Comparison of ENCODE assay signal across 9 cellular contexts in the genomic region with DNA sequence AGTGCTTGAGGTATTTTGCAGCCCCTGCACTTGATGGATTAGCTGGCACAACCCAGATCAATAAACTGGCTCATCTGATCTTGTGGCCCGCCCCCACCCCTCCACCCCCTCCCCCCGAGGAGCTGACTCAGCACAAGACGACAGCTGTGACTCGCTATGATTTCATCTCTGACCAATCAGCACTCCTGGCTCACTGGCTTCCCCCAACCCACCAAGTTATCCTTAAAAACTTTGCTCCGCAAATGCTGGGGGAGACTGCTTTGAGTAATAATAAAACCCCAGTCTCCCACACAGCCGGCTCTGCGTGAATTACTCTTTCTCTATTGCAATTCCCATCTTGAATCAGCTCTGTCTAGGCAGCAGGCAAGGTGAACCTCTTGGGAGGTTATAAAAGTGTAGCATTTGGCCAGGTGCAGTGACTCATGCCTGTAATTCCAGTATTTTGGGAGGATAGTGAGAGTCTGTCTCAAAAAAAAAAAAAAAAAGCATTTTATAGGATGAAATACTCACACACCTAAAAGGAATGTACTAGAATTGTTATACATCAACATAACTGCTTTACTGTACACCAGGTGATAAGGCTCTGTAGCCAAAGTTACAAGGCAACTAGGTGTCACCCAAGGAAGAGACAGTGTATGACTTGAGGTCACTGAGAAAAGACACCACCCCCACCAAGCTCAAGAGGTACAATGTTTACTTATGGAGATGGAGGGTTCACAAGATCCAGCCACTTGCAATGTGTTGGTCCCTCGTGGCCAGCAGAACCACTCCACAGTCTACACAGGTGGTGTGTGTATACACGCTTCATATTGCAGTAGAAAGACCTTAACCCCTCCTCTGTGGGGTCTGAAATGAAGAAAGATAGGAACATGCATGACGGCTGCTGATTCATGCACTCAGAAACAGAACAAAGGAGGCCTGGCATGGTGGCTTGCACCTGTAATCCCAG. TPM values are rescaled to one million over a fixed set of nuclear protein-coding genes. Genes with fewer than 3 reads are reported as not detected.
DNase-seq lines count a peak whose midpoint lies in the region; ATAC-seq lines count a peak whose summit lies in the region.
"Had no signal": no experiment of that assay in that cellular context is flagged by ENCODE, and none has a peak within 500 bp of the region (broad histone marks: within the 10 kb centered on the region; RNA-seq: fewer than 3 reads in every experiment).

No MANE protein-coding gene starts in this region.

- ATAC-seq in esophagus mucosa, result peak; percentile 67

- peak; percentile 40 for DNase-seq in HCEC 1CT
- DNase-seq in RPMI7951 (ENCODE audit: low read depth), result peak; percentile 20
- peak; percentile 47 for DNase-seq in renal cortical epithelial cell (ENCODE audit: low read depth)
- no peak for DNase-seq in Ammon's horn (ENCODE audit: low spot score)
- no peak for DNase-seq in NK-92 (lab: John Stamatoyannopoulos, UW; ENCODE audit: unreplicated experiment)
- DNase-seq in effector CD8-positive, alpha-beta T cell (lab: John Stamatoyannopoulos, UW), result no peak
- no peak for DNase-seq in NCI-H774 (lab: John Stamatoyannopoulos, UW)
- DNase-seq: NCI-H345 had no signal

RNA-seq across cellular contexts. Expression of a gene that starts 8.6 kb away (rescaled TPM):
- total RNA-seq in RPMI7951 (2014; rRNA removed; shearing (Covaris generic)), result 3.7 and 4.1 TPM in 2 replicates
- total RNA-seq in esophagus mucosa, result 5.8 TPM
- 4.0 and 17.9 TPM in 2 replicates for total RNA-seq in renal cortical epithelial cell

Comparison
In these comparisons a context has a peak if more than half of its experiments do, and no peak if none do; other contexts are left out.
1. DNase-seq: peak in HCEC 1CT (single experiment), RPMI7951 (single experiment) and renal cortical epithelial cell (single experiment); none in Ammon's horn (single experiment), NK-92 (single experiment), effector CD8-positive, alpha-beta T cell (single experiment) and NCI-H774 (single experiment).